Comparison of ENCODE assay signal across 14 cellular contexts in genomic region chr7:16359201-16359600, GRCh38.
DNase-seq lines count a peak whose midpoint lies in the region; ATAC-seq and TF ChIP-seq lines count a peak whose summit lies in the region.
"Had no signal": no experiment of that assay in that cellular context is flagged by ENCODE, and none has a peak within 500 bp of the region (broad histone marks: within the 10 kb centered on the region; RNA-seq: fewer than 3 reads in every experiment).

No MANE protein-coding gene starts in this region.

- H3K4me3 ChIP-seq in fibroblast of the aortic adventitia (ENCODE audit: low read depth, low read length): no peak overlapping the region
- no peak overlapping the region for H3K4me3 ChIP-seq in ovary
- H3K4me3 ChIP-seq: A549 had no signal

- H3K27ac ChIP-seq in ovary: no peak overlapping the region
- H3K27ac ChIP-seq: A549 had no signal

- no peaks in the 10 kb centered on the region for H3K27me3 Mint-ChIP-seq in activated T-cell treated with anti-CD3 and anti-CD28 coated beads, Interleukin-2, amount 50 U/mL, for 4 hours (ENCODE audit: low read depth)

- no peaks in the 10 kb centered on the region for H3K4me1 Mint-ChIP-seq in activated T-cell treated with anti-CD3 and anti-CD28 coated beads, Interleukin-2, amount 50 U/mL, for 4 hours (ENCODE audit: low read depth)
- H3K4me1 Mint-ChIP-seq: CD14-positive monocyte had no signal

- intact Hi-C loops in left ventricle myocardium superior (cut with micrococcal nuclease): no loop called here
- intact Hi-C loops in cardiac septum (cut with DNase I): no loop called here
- intact Hi-C loops in ovary (cut with DNase I): no loop called here

- DNase-seq in left ventricle myocardium superior: no peak
- no peak for DNase-seq in cardiac septum (ENCODE audit: low spot score)
- DNase-seq in NCI-H446 (lab: John Stamatoyannopoulos, UW): peak; percentile 46 to 55
- DNase-seq in fibroblast of the aortic adventitia (ENCODE audit: low read depth): peak; percentile 53
- no peak for DNase-seq in ovary
- no peak for DNase-seq in activated T-cell treated with anti-CD3 and anti-CD28 coated beads, Interleukin-2, amount 50 U/mL, for 4 hours
- DNase-seq: CD8-positive, alpha-beta T cell; COR-L47; DMS53; H7; IMR-90 had no signal

- TF ChIP-seq CTCF in fibroblast of the aortic adventitia (IDR thresholded peaks at IDR 0.05; ENCODE audit: insufficient read depth, low read length): no peak
- no peak for TF ChIP-seq CTCF in ovary (IDR thresholded peaks at IDR 0.05)

- H3K36me3 ChIP-seq in ovary: no peaks in the 10 kb centered on the region

- no peak for TF ChIP-seq POLR2A in ovary (IDR thresholded peaks at IDR 0.05)

- H3K4me3 Mint-ChIP-seq in activated T-cell treated with anti-CD3 and anti-CD28 coated beads, Interleukin-2, amount 50 U/mL, for 4 hours: no peak overlapping the region
- H3K4me3 Mint-ChIP-seq: CD14-positive monocyte; CD8-positive, alpha-beta T cell had no signal

- H3K9me3 ChIP-seq in ovary: no peaks in the 10 kb centered on the region
- H3K9me3 ChIP-seq: A549 had no signal

- no peak for TF ChIP-seq EP300 in ovary (IDR thresholded peaks at IDR 0.05)

- no peaks in the 10 kb centered on the region for H3K9me3 Mint-ChIP-seq in activated T-cell treated with anti-CD3 and anti-CD28 coated beads, Interleukin-2, amount 50 U/mL, for 4 hours

- no peaks in the 10 kb centered on the region for H3K27me3 ChIP-seq in ovary

- H3K36me3 Mint-ChIP-seq in activated T-cell treated with anti-CD3 and anti-CD28 coated beads, Interleukin-2, amount 50 U/mL, for 4 hours (ENCODE audit: insufficient read depth): no peaks in the 10 kb centered on the region
- H3K36me3 Mint-ChIP-seq: CD14-positive monocyte had no signal

- 70 to 77% (median 76%) methylated on average over 4 of the region's 4 CpGs for WGBS in ovary, 3 donors

- H3K4me1 ChIP-seq in ovary (ENCODE audit: insufficient read depth): no peaks in the 10 kb centered on the region
- H3K4me1 ChIP-seq: A549 had no signal

- ATAC-seq in left ventricle myocardium superior (peak; percentile 38), HG02623 (IDR thresholded peaks at IDR 0.05; ENCODE audit: unreplicated experiment) (no peak)
- ATAC-seq in activated T-cell treated with anti-CD3 and anti-CD28 coated beads, Interleukin-2, amount 50 U/mL, for 4 hours: no peak
- ATAC-seq: A549; CD8-positive, alpha-beta T cell had no signal

Comparison
In these comparisons a context has a peak if more than half of its experiments do, and no peak if none do; other contexts are left out.
1. DNase-seq: peak in NCI-H446 (2 of 2) and fibroblast of the aortic adventitia (single experiment); none in left ventricle myocardium superior (single experiment), cardiac septum (single experiment), ovary (0 of 5) and activated T-cell treated with anti-CD3 and anti-CD28 coated beads, Interleukin-2, amount 50 U/mL, for 4 hours (single experiment).